2 cellular contexts compared by ENCODE assay signal in genomic region chr13:89521672-89522071, GRCh38.
DNase-seq lines count a peak whose midpoint lies in the region; TF ChIP-seq lines count a peak whose summit lies in the region.
"Not testable (repeated sequence)": the region's sequence is repeated elsewhere in the genome, so short reads cannot be mapped to it uniquely, and the experiment has no call there.

No MANE protein-coding gene starts in this region.

- H3K4me3 ChIP-seq in A673 (ENCODE audit: low read depth, low read length, poor library complexity, severe bottlenecking); SK-N-MC: not testable (repeated sequence)

- H3K27ac ChIP-seq in A673 (ENCODE audit: low read depth, low read length, poor library complexity, severe bottlenecking): peak overlapping the region; percentile 19
- peak overlapping the region; percentile 84; the same call in 1 of the 2 replicates for H3K27ac ChIP-seq in SK-N-MC

- BruUV-seq in A673 (replicated peaks; lab: Mats Ljungman, UMichigan): not testable (repeated sequence)

- not testable (repeated sequence) for H3K9me3 ChIP-seq in A673 (ENCODE audit: low read depth, low read length, poor library complexity, severe bottlenecking); SK-N-MC (ENCODE audit: low read depth, low read length)

- POLR2A ChIA-PET in A673 (lab: Charles Lee; ENCODE audit: low non-redundant PET): not testable (repeated sequence)

- not testable (repeated sequence) for H3K27me3 ChIP-seq in A673 (replicated peaks; ENCODE audit: insufficient read depth, low read depth, low read length, poor library complexity)

- intact Hi-C loops in A673 (cut with micrococcal nuclease; ENCODE audit: unreplicated experiment): loop anchor here (2.0 to 5.0 kb wide), 2 partner anchors 161 to 173 kb away; no protein-coding TSS in a partner anchor

- H3K36me3 ChIP-seq in A673 (ENCODE audit: insufficient read depth, low read length, poor library complexity, severe bottlenecking); SK-N-MC (ENCODE audit: insufficient read depth, low read length): not testable (repeated sequence)

- CTCF ChIA-PET in A673 (lab: Charles Lee): not testable (repeated sequence)

- H3K4me1 ChIP-seq in A673 (ENCODE audit: insufficient read depth, low read length, poor library complexity, severe bottlenecking): not testable (repeated sequence)

- DNase-seq in A673 (ENCODE audit: low spot score) (peak; percentile 64), SK-N-MC (ENCODE audit: low read depth, low spot score) (peak; percentile 56)

- H3K9ac ChIP-seq in SK-N-MC (ENCODE audit: insufficient read length): not testable (repeated sequence)

- TF ChIP-seq CTCF in A673 (conservative IDR thresholded peaks at IDR 0.05; ENCODE audit: low read depth, low read length): not testable (repeated sequence)
